ENCODE assay signal across 1 cellular context in the genomic region with DNA sequence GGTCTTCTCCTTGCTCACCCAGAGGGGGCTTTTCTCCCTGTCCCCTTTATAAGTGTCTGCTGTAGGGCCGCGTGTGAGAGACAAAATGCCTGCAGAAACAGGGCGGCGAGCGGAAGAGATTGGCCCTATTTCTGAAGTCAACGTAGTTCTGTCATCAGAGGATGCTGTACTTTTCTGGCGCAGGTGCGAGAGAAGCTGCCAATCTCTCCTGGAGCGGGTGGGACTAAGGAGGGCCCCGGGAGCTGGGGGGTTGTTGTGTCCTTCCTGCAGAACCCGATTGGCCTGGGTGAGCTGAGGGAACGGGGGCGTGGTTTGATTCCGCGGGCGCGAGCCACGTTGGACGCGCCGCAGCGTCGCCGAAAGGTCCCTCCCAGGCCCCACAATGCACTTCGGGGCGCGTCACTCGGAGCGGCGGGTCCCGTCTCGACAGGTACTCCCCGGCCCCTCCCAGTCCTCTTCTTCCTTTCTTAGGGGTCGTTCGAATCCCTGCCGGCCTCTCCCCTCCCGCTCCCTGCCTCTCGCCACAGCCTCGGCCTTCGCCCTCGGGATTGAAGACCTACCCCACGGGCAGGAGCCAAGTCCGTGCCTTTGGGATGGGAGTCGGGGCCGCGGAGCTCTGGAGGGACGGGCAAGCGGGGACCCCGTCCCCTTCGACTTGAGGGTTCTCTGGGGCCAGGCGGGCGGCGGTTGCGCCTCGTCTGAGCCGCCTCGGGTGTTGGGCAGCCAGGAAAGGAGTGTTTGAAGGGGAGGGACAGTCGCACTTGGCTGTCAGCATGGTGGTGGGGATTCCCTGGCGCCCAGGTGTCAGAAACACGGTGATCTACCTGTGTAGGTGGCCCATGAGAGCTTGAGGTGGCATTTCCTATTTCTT.
TF ChIP-seq lines count a peak whose summit lies in the region.

A gene with protein sequence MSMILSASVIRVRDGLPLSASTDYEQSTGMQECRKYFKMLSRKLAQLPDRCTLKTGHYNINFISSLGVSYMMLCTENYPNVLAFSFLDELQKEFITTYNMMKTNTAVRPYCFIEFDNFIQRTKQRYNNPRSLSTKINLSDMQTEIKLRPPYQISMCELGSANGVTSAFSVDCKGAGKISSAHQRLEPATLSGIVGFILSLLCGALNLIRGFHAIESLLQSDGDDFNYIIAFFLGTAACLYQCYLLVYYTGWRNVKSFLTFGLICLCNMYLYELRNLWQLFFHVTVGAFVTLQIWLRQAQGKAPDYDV (plus strand): TSS at position 387 of the 871 bp plus-strand sequence. CDS start 7,275 bp downstream, outside the sequence.

TF ChIP-seq in GM12878, 131 proteins besides CTCF, POLR2A, EP300 and RAD21 (continued from another document):
- no peak for TF ChIP-seq CEBPZ (IDR thresholded peaks at IDR 0.05; ENCODE audit: low read depth, low read length)
- TF ChIP-seq PAX5 (IDR thresholded peaks at IDR 0.05; ENCODE audit: borderline replicate concordance, low read depth, low read length) = no peak
- no peak for TF ChIP-seq SUZ12 (IDR thresholded peaks at IDR 0.05; ENCODE audit: unreplicated experiment)
- peak; percentile 49; the same call in 2 of the 3 replicates for TF ChIP-seq POU2F2 (IDR thresholded peaks at IDR 0.05; ENCODE audit: borderline replicate concordance, low read depth, low read length)
- peak; percentile 6; the same call in 1 of the 2 replicates for TF ChIP-seq MXI1 (IDR thresholded peaks at IDR 0.05; ENCODE audit: low read depth, low read length)
- TF ChIP-seq MYB (IDR thresholded peaks at IDR 0.05; ENCODE audit: borderline replicate concordance, low read depth, low read length) = no peak
- peak; percentile 97 for TF ChIP-seq PKNOX1 (IDR thresholded peaks at IDR 0.05)
- no peak for TF ChIP-seq ZNF207 (IDR thresholded peaks at IDR 0.05; ENCODE audit: borderline replicate concordance)
- 0 out of 2 replicates have a peak, but pooled peaks have one; percentile 49 for TF ChIP-seq HCFC1 (IDR thresholded peaks at IDR 0.05; ENCODE audit: low read length)
- TF ChIP-seq IRF4 (IDR thresholded peaks at IDR 0.05; ENCODE audit: low read depth, low read length) = no peak
- no peak for TF ChIP-seq ZNF384 (IDR thresholded peaks at IDR 0.05; ENCODE audit: borderline replicate concordance, low read depth, low read length)
- TF ChIP-seq CHD4 (IDR thresholded peaks at IDR 0.05) = no peak
- peak; percentile 96 for TF ChIP-seq CREB1 (IDR thresholded peaks at IDR 0.05; ENCODE audit: low read depth)
- TF ChIP-seq TCF7 (IDR thresholded peaks at IDR 0.05; ENCODE audit: borderline replicate concordance) = no peak
- peak; percentile 62; the same call in 1 of the 2 replicates for TF ChIP-seq SMAD5 (IDR thresholded peaks at IDR 0.05; ENCODE audit: low read depth)
- no peak for TF ChIP-seq HDAC2 (IDR thresholded peaks at IDR 0.05)
- TF ChIP-seq DPF2 (IDR thresholded peaks at IDR 0.05) = 0 out of 2 replicates have a peak, but pooled peaks have one; percentile 39
- TF ChIP-seq ZBTB4 (CRISPR knock-in tag; IDR thresholded peaks at IDR 0.05) = no peak
- no peak; the same call in 1 of the 2 replicates for TF ChIP-seq RCOR1 (conservative IDR thresholded peaks at IDR 0.05; ENCODE audit: low read depth, low read length)
- TF ChIP-seq JUND (IDR thresholded peaks at IDR 0.05; ENCODE audit: low read depth, low read length) = no peak
- TF ChIP-seq MTA3 (IDR thresholded peaks at IDR 0.05; ENCODE audit: borderline replicate concordance, low read length) = no peak
- TF ChIP-seq SPI1 (IDR thresholded peaks at IDR 0.05; ENCODE audit: borderline replicate concordance, insufficient read depth, low read depth, low read length) = 0 out of 2 replicates have a peak, but pooled peaks have one; percentile 2
